ENCODE assay signal across 8 cellular contexts in genomic region chr16:19522369-19523159, GRCh38. TPM values are rescaled to one million over a fixed set of nuclear protein-coding genes. Genes with fewer than 3 reads are reported as not detected.
DNase-seq lines count a peak whose midpoint lies in the region; FAIRE-seq and TF ChIP-seq lines count a peak whose summit lies in the region.

No MANE protein-coding gene starts in this region.

- H3K9me3 ChIP-seq in ectodermal cell (ENCODE audit: control insufficient read depth, low read length), result no peaks in the 10 kb centered on the region
- H3K9me3 ChIP-seq in parathyroid adenoma (ENCODE audit: control insufficient read depth, low read length), result no peaks in the 10 kb centered on the region

- H3K4me2 ChIP-seq in parathyroid adenoma (ENCODE audit: low read length), result peak overlapping the region; percentile 89

- H3K27ac ChIP-seq in ectodermal cell (ENCODE audit: insufficient read depth, low read depth, low read length, poor library complexity, severe bottlenecking), result no peak overlapping the region
- peak overlapping the region; percentile 88 for H3K27ac ChIP-seq in parathyroid adenoma

- no peak for TF ChIP-seq CTCF in parathyroid adenoma (IDR thresholded peaks at IDR 0.05)

- 66 to 71% methylated on average over 8 of the region's 8 CpGs for WGBS in ectodermal cell, 2 experiments

- no peak overlapping the region for H3K9ac ChIP-seq in parathyroid adenoma

- H3K36me3 ChIP-seq in ectodermal cell (ENCODE audit: control insufficient read depth, insufficient read depth, low read length) (no peaks in the 10 kb centered on the region), parathyroid adenoma (ENCODE audit: control insufficient read depth, insufficient read depth, low read length) (no peaks in the 10 kb centered on the region)

- H2AFZ ChIP-seq in parathyroid adenoma, result peak overlapping the region; percentile 82

- peak; percentile 46 for DNase-seq in DMS79 (lab: John Stamatoyannopoulos, UW)
- peak; percentile 41 to 56 for DNase-seq in NCI-H526 (lab: John Stamatoyannopoulos, UW)
- no peak for DNase-seq in Kasumi-1 (lab: John Stamatoyannopoulos, UW)
- DNase-seq in stimulated activated CD4-positive, alpha-beta T cell treated with anti-CD3 and anti-CD28 coated beads, Interleukin-2, amount 100 ng/mL, for 24 hours, result no peak
- no peak for DNase-seq in RKO (ENCODE audit: low spot score)
- DNase-seq in H54 (ENCODE audit: insufficient read length, low spot score), result no peak

- H3K4me1 ChIP-seq in ectodermal cell (ENCODE audit: control insufficient read depth, insufficient read depth, low read length) (peaks cover 11% of the 10 kb centered on the region), parathyroid adenoma (peaks cover 11% of the 10 kb centered on the region)

- H3K27me3 ChIP-seq in ectodermal cell (ENCODE audit: control insufficient read depth, insufficient read depth, low read length, poor library complexity, severe bottlenecking) (no peaks in the 10 kb centered on the region), parathyroid adenoma (ENCODE audit: control insufficient read depth, insufficient read depth, low read length) (no peaks in the 10 kb centered on the region)

- H3K79me2 ChIP-seq in parathyroid adenoma, result peaks cover 10% of the 10 kb centered on the region

- H3K4me3 ChIP-seq in ectodermal cell (ENCODE audit: insufficient read depth, low read depth, low read length) (peak overlapping the region; percentile 79), parathyroid adenoma (ENCODE audit: low read depth, low read length) (peak overlapping the region; percentile 76)

- TF ChIP-seq POLR2A in H54 (IDR thresholded peaks at IDR 0.05; ENCODE audit: low read depth, low read length), result no peak

- no peak for FAIRE-seq in H54 (lab: Jason Lieb, UNC)

RNA-seq across cellular contexts. Expression of gene GDE1, which starts 0.7 kb away (rescaled TPM):
- 58.4 TPM for polyA plus RNA-seq in ectodermal cell (2013, experiment 1 of 4)
- polyA plus RNA-seq in ectodermal cell (2013, experiment 2 of 4), result 63.0 TPM
- polyA plus RNA-seq in ectodermal cell (2013, experiment 3 of 4), result 49.5 TPM
- polyA plus RNA-seq in ectodermal cell (2013, experiment 4 of 4), result 55.8 TPM

RNA-seq across cellular contexts. Expression of gene CCP110, which starts 1.2 kb away (rescaled TPM):
- polyA plus RNA-seq in ectodermal cell (2013, experiment 1 of 4), result 18.8 TPM
- 19.5 TPM for polyA plus RNA-seq in ectodermal cell (2013, experiment 2 of 4)
- polyA plus RNA-seq in ectodermal cell (2013, experiment 3 of 4), result 16.0 TPM
- 18.2 TPM for polyA plus RNA-seq in ectodermal cell (2013, experiment 4 of 4)

RNA-seq across cellular contexts. Expression of gene VPS35L, which starts 32.9 kb away (rescaled TPM):
- polyA plus RNA-seq in ectodermal cell (2013, experiment 1 of 4), result 58.3 TPM
- polyA plus RNA-seq in ectodermal cell (2013, experiment 2 of 4), result 62.4 TPM
- 47.6 TPM for polyA plus RNA-seq in ectodermal cell (2013, experiment 3 of 4)
- 50.3 TPM for polyA plus RNA-seq in ectodermal cell (2013, experiment 4 of 4)

Comparison
In these comparisons a context has a peak if more than half of its experiments do, and no peak if none do; other contexts are left out.
1. DNase-seq: peak in DMS79 (single experiment) and NCI-H526 (2 of 2); none in Kasumi-1 (0 of 2), stimulated activated CD4-positive, alpha-beta T cell treated with anti-CD3 and anti-CD28 coated beads, Interleukin-2, amount 100 ng/mL, for 24 hours (0 of 2), RKO (single experiment) and H54 (single experiment).